10 cellular contexts compared by ENCODE assay signal in genomic region chr12:103181366-103182152, GRCh38.
DNase-seq lines count a peak whose midpoint lies in the region; ATAC-seq, FAIRE-seq and TF ChIP-seq lines count a peak whose summit lies in the region.
"Had no signal": no experiment of that assay in that cellular context is flagged by ENCODE, and none has a peak within 500 bp of the region (broad histone marks: within the 10 kb centered on the region; RNA-seq: fewer than 3 reads in every experiment).

No MANE protein-coding gene starts in this region.

- 48 to 73% methylated on average over 6 of the region's 6 CpGs for WGBS in pancreas, 2 donors

- peaks cover 3% of the 10 kb centered on the region for H3K9me3 Mint-ChIP-seq in chondrocyte (ENCODE audit: low read depth)
- peaks cover 23% of the 10 kb centered on the region for H3K9me3 Mint-ChIP-seq in natural killer cell treated with Interleukin-12 subunit alpha and Interleukin-12 subunit beta and Interleukin-15 and Interleukin-18, amount 100 ng/mL, for 72 hours

- intact Hi-C loops in pancreas (cut with DNase I), result no loop called here

- H3K4me1 ChIP-seq in pancreas, result no peaks in the 10 kb centered on the region

- no peak overlapping the region for H3K4me3 Mint-ChIP-seq in chondrocyte (ENCODE audit: unreplicated experiment)
- H3K4me3 Mint-ChIP-seq in natural killer cell treated with Interleukin-12 subunit alpha and Interleukin-12 subunit beta and Interleukin-15 and Interleukin-18, amount 100 ng/mL, for 72 hours, result no peak overlapping the region
- H3K4me3 Mint-ChIP-seq: WTC11 had no signal

- ATAC-seq in GM18499 (IDR thresholded peaks at IDR 0.05; ENCODE audit: insufficient read depth, unreplicated experiment) (peak; percentile 77), GM19438 (IDR thresholded peaks at IDR 0.05; ENCODE audit: low read depth, unreplicated experiment) (peak; percentile 95), HG02870 (IDR thresholded peaks at IDR 0.05; ENCODE audit: unreplicated experiment) (peak; percentile 85), HG03565 (IDR thresholded peaks at IDR 0.05; ENCODE audit: unreplicated experiment) (peak; percentile 92), pancreas (no peak)
- ATAC-seq in natural killer cell treated with Interleukin-12 subunit alpha and Interleukin-12 subunit beta and Interleukin-15 and Interleukin-18, amount 100 ng/mL, for 72 hours, result no peak
- ATAC-seq: WTC11 had no signal

- no peaks in the 10 kb centered on the region for H3K4me1 Mint-ChIP-seq in chondrocyte (ENCODE audit: low read depth)
- H3K4me1 Mint-ChIP-seq in natural killer cell treated with Interleukin-12 subunit alpha and Interleukin-12 subunit beta and Interleukin-15 and Interleukin-18, amount 100 ng/mL, for 72 hours (ENCODE audit: low read depth in 2 of 2), result no peaks in the 10 kb centered on the region

- H3K36me3 Mint-ChIP-seq in chondrocyte (ENCODE audit: low read depth), result no peaks in the 10 kb centered on the region
- H3K36me3 Mint-ChIP-seq in natural killer cell treated with Interleukin-12 subunit alpha and Interleukin-12 subunit beta and Interleukin-15 and Interleukin-18, amount 100 ng/mL, for 72 hours, result peaks cover 7% of the 10 kb centered on the region
- H3K36me3 Mint-ChIP-seq: WTC11 had no signal

- DNase-seq in chondrocyte (ENCODE audit: low spot score) (no peak), pancreas (no peak), NCI-H774 (lab: John Stamatoyannopoulos, UW) (no peak)
- no peak for DNase-seq in natural killer cell treated with Interleukin-12 subunit alpha and Interleukin-12 subunit beta and Interleukin-15 and Interleukin-18, amount 100 ng/mL, for 72 hours (ENCODE audit: low spot score)
- DNase-seq: NCI-H2029 had no signal

- no peaks in the 10 kb centered on the region for H3K9me3 ChIP-seq in pancreas

- TF ChIP-seq CTCF in chondrocyte (IDR thresholded peaks at IDR 0.05) (no peak), pancreas (IDR thresholded peaks at IDR 0.05) (no peak)

- H3K27ac ChIP-seq in pancreas, result no peak overlapping the region

- FAIRE-seq in pancreas (lab: Jason Lieb, UNC), result no peak

- no peak overlapping the region for H3K4me3 ChIP-seq in pancreas

- H3K27me3 Mint-ChIP-seq in chondrocyte (ENCODE audit: low read depth), result peaks cover 1% of the 10 kb centered on the region
- H3K27me3 Mint-ChIP-seq in natural killer cell treated with Interleukin-12 subunit alpha and Interleukin-12 subunit beta and Interleukin-15 and Interleukin-18, amount 100 ng/mL, for 72 hours, result no peaks in the 10 kb centered on the region

- H3K36me3 ChIP-seq in pancreas, result no peaks in the 10 kb centered on the region

- no peak overlapping the region for H3K27ac Mint-ChIP-seq in chondrocyte (ENCODE audit: unreplicated experiment)
- no peak overlapping the region for H3K27ac Mint-ChIP-seq in natural killer cell treated with Interleukin-12 subunit alpha and Interleukin-12 subunit beta and Interleukin-15 and Interleukin-18, amount 100 ng/mL, for 72 hours
- H3K27ac Mint-ChIP-seq: WTC11 had no signal

- H3K27me3 ChIP-seq in pancreas, result peaks cover 0 to 6% (median 0%) of the 10 kb centered on the region in 4 donors

Comparison
In these comparisons a context has a peak if more than half of its experiments do, and no peak if none do; other contexts are left out.
1. ATAC-seq: peak in GM18499 (single experiment), GM19438 (single experiment), HG02870 (single experiment) and HG03565 (single experiment); none in natural killer cell treated with Interleukin-12 subunit alpha and Interleukin-12 subunit beta and Interleukin-15 and Interleukin-18, amount 100 ng/mL, for 72 hours (0 of 2) and pancreas (0 of 4).